Comparison of ENCODE assay signal across 1 cellular context in the genomic region with DNA sequence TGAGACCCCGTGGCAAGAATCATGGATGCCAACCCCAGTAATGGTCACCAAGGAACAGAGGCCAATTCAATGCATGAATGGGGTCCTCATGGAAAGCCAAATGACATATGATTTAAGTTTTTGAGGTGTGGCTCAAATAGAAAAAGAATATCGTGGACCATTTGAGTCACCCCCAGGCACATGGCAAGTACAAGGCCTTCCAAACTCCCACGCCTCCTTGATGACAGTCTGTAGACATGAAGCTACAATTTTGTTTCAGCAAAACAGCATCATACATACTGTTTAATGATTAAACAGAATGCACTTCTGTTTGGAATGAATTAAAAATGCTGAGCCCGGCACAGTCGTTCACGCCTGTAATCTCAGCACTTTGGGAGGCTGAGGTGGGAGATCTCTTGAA.
A peak's percentile ranks its signal among the peaks of the same experiment; 100 is the strongest.
TF ChIP-seq lines count a peak whose summit lies in the region.

No MANE protein-coding gene starts in this region.

TF ChIP-seq in K562, 482 proteins besides CTCF, POLR2A, EP300 and RAD21:
- TF ChIP-seq GTF2F1 (IDR thresholded peaks at IDR 0.05; ENCODE audit: low read depth, low read length) (no peak), CREB5 (CRISPR knock-in tag; IDR thresholded peaks at IDR 0.05) (no peak), MAZ (CRISPR knock-in tag; conservative IDR thresholded peaks at IDR 0.05 in 1 of 2, IDR thresholded peaks at IDR 0.05 in 1 of 2) (no peak), TSC22D4 (tag; IDR thresholded peaks at IDR 0.05) (no peak)
- TF ChIP-seq, protein P1, sequence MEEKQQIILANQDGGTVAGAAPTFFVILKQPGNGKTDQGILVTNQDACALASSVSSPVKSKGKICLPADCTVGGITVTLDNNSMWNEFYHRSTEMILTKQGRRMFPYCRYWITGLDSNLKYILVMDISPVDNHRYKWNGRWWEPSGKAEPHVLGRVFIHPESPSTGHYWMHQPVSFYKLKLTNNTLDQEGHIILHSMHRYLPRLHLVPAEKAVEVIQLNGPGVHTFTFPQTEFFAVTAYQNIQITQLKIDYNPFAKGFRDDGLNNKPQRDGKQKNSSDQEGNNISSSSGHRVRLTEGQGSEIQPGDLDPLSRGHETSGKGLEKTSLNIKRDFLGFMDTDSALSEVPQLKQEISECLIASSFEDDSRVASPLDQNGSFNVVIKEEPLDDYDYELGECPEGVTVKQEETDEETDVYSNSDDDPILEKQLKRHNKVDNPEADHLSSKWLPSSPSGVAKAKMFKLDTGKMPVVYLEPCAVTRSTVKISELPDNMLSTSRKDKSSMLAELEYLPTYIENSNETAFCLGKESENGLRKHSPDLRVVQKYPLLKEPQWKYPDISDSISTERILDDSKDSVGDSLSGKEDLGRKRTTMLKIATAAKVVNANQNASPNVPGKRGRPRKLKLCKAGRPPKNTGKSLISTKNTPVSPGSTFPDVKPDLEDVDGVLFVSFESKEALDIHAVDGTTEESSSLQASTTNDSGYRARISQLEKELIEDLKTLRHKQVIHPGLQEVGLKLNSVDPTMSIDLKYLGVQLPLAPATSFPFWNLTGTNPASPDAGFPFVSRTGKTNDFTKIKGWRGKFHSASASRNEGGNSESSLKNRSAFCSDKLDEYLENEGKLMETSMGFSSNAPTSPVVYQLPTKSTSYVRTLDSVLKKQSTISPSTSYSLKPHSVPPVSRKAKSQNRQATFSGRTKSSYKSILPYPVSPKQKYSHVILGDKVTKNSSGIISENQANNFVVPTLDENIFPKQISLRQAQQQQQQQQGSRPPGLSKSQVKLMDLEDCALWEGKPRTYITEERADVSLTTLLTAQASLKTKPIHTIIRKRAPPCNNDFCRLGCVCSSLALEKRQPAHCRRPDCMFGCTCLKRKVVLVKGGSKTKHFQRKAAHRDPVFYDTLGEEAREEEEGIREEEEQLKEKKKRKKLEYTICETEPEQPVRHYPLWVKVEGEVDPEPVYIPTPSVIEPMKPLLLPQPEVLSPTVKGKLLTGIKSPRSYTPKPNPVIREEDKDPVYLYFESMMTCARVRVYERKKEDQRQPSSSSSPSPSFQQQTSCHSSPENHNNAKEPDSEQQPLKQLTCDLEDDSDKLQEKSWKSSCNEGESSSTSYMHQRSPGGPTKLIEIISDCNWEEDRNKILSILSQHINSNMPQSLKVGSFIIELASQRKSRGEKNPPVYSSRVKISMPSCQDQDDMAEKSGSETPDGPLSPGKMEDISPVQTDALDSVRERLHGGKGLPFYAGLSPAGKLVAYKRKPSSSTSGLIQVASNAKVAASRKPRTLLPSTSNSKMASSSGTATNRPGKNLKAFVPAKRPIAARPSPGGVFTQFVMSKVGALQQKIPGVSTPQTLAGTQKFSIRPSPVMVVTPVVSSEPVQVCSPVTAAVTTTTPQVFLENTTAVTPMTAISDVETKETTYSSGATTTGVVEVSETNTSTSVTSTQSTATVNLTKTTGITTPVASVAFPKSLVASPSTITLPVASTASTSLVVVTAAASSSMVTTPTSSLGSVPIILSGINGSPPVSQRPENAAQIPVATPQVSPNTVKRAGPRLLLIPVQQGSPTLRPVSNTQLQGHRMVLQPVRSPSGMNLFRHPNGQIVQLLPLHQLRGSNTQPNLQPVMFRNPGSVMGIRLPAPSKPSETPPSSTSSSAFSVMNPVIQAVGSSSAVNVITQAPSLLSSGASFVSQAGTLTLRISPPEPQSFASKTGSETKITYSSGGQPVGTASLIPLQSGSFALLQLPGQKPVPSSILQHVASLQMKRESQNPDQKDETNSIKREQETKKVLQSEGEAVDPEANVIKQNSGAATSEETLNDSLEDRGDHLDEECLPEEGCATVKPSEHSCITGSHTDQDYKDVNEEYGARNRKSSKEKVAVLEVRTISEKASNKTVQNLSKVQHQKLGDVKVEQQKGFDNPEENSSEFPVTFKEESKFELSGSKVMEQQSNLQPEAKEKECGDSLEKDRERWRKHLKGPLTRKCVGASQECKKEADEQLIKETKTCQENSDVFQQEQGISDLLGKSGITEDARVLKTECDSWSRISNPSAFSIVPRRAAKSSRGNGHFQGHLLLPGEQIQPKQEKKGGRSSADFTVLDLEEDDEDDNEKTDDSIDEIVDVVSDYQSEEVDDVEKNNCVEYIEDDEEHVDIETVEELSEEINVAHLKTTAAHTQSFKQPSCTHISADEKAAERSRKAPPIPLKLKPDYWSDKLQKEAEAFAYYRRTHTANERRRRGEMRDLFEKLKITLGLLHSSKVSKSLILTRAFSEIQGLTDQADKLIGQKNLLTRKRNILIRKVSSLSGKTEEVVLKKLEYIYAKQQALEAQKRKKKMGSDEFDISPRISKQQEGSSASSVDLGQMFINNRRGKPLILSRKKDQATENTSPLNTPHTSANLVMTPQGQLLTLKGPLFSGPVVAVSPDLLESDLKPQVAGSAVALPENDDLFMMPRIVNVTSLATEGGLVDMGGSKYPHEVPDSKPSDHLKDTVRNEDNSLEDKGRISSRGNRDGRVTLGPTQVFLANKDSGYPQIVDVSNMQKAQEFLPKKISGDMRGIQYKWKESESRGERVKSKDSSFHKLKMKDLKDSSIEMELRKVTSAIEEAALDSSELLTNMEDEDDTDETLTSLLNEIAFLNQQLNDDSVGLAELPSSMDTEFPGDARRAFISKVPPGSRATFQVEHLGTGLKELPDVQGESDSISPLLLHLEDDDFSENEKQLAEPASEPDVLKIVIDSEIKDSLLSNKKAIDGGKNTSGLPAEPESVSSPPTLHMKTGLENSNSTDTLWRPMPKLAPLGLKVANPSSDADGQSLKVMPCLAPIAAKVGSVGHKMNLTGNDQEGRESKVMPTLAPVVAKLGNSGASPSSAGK (IDR thresholded peaks at IDR 0.05): 0 out of 2 replicates have a peak, but pooled peaks have one; percentile 25
TF ChIP-seq in K562: peak in this region for 1.
